Comparison of ENCODE assay signal across 9 cellular contexts in the genomic region with DNA sequence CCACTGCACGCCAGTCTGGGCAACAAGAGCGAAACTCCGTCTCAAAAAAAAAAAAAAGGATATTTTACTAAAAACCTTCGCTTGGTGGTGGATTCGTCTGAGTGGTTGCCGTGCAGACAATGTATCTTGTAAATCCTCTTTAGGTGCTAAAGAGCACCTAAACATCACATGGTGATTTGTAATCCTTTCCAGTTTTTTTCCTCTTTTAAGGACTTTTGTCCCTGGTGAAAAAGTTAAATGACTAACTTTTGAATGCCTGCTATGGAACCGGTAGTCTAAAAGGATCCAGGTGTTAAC. TPM values are rescaled to one million over a fixed set of nuclear protein-coding genes. Genes with fewer than 3 reads are reported as not detected.
DNase-seq lines count a peak whose midpoint lies in the region; ATAC-seq and TF ChIP-seq lines count a peak whose summit lies in the region.
"Had no signal": no experiment of that assay in that cellular context is flagged by ENCODE, and none has a peak within 500 bp of the region (broad histone marks: within the 10 kb centered on the region; RNA-seq: fewer than 3 reads in every experiment).

No MANE protein-coding gene starts in this region.

- intact Hi-C loops in left ventricle myocardium inferior (cut with micrococcal nuclease), result no loop called here
- intact Hi-C loops in Right ventricle myocardium superior (cut with DNase I), result no loop called here
- intact Hi-C loops in lower lobe of right lung (cut with DNase I), result no loop called here
- intact Hi-C loops in upper lobe of right lung (cut with DNase I), result no loop called here

- H3K27me3 ChIP-seq in left ventricle myocardium inferior (ENCODE audit: low read depth), result no peaks in the 10 kb centered on the region
- H3K27me3 ChIP-seq in lower lobe of right lung (ENCODE audit: low read depth), result no peaks in the 10 kb centered on the region
- H3K27me3 ChIP-seq in upper lobe of right lung, result no peaks in the 10 kb centered on the region

- H3K9me3 Mint-ChIP-seq in activated naive CD8-positive, alpha-beta T cell treated with anti-CD3 and anti-CD28 coated beads, Interleukin-2, amount 10 ng/mL, durations not matched to agents 7 days and 5 days, result no peaks in the 10 kb centered on the region

- no peaks in the 10 kb centered on the region for H3K27me3 Mint-ChIP-seq in activated naive CD8-positive, alpha-beta T cell treated with anti-CD3 and anti-CD28 coated beads, Interleukin-2, amount 10 ng/mL, durations not matched to agents 7 days and 5 days

- H3K4me1 ChIP-seq in left ventricle myocardium inferior, result peaks cover 35% of the 10 kb centered on the region
- H3K4me1 ChIP-seq in lower lobe of right lung, result peaks cover 34% of the 10 kb centered on the region
- H3K4me1 ChIP-seq in upper lobe of right lung, result peaks cover 15% of the 10 kb centered on the region

- peak overlapping the region; percentile 97 for H3K27ac Mint-ChIP-seq in activated naive CD8-positive, alpha-beta T cell treated with anti-CD3 and anti-CD28 coated beads, Interleukin-2, amount 10 ng/mL, durations not matched to agents 7 days and 5 days

- no peak for ATAC-seq in Right ventricle myocardium superior (ENCODE audit: poor library complexity)
- ATAC-seq in activated naive CD8-positive, alpha-beta T cell treated with anti-CD3 and anti-CD28 coated beads, Interleukin-2, amount 10 ng/mL, durations not matched to agents 7 days and 5 days (ENCODE audit: low read depth), result no peak
- ATAC-seq in lower lobe of right lung, result no peak
- no peak for ATAC-seq in upper lobe of right lung
- no peak for ATAC-seq in HG02610 (IDR thresholded peaks at IDR 0.05; ENCODE audit: unreplicated experiment)
- no peak for ATAC-seq in HG03571 (IDR thresholded peaks at IDR 0.05; ENCODE audit: unreplicated experiment)
- no peak for ATAC-seq in HG03175 (IDR thresholded peaks at IDR 0.05; ENCODE audit: unreplicated experiment)

- no peak for DNase-seq in left ventricle myocardium inferior
- no peak for DNase-seq in Right ventricle myocardium superior
- DNase-seq in activated naive CD8-positive, alpha-beta T cell treated with anti-CD3 and anti-CD28 coated beads, Interleukin-2, amount 10 ng/mL, durations not matched to agents 7 days and 5 days, result no peak
- no peak for DNase-seq in lower lobe of right lung
- DNase-seq in upper lobe of right lung, result no peak

- POLR2A ChIA-PET in activated naive CD8-positive, alpha-beta T cell treated with anti-CD3 and anti-CD28 coated beads, Interleukin-2, amount 10 ng/mL, durations not matched to agents 7 days and 5 days (lab: Charles Lee), result interaction anchor here (1.2 to 3.8 kb wide), 2 partner anchors 13 to 45 kb away, joined by 5 to 28 read pairs; no protein-coding TSS in a partner anchor

- TF ChIP-seq CTCF in left ventricle myocardium inferior (IDR thresholded peaks at IDR 0.05; ENCODE audit: borderline replicate concordance) (no peak), lower lobe of right lung (IDR thresholded peaks at IDR 0.05) (no peak), upper lobe of right lung (IDR thresholded peaks at IDR 0.05) (no peak)

- H3K27ac ChIP-seq in left ventricle myocardium inferior (replicated peaks) (peak overlapping the region; percentile 95), lower lobe of right lung (peak overlapping the region; percentile 93), upper lobe of right lung (peak overlapping the region; percentile 91)

- peaks cover 27% of the 10 kb centered on the region for H3K4me1 Mint-ChIP-seq in activated naive CD8-positive, alpha-beta T cell treated with anti-CD3 and anti-CD28 coated beads, Interleukin-2, amount 10 ng/mL, durations not matched to agents 7 days and 5 days

- peaks cover 17% of the 10 kb centered on the region for H3K36me3 Mint-ChIP-seq in activated naive CD8-positive, alpha-beta T cell treated with anti-CD3 and anti-CD28 coated beads, Interleukin-2, amount 10 ng/mL, durations not matched to agents 7 days and 5 days

- H3K4me3 Mint-ChIP-seq in activated naive CD8-positive, alpha-beta T cell treated with anti-CD3 and anti-CD28 coated beads, Interleukin-2, amount 10 ng/mL, durations not matched to agents 7 days and 5 days, result peak overlapping the region; percentile 96

- H3K36me3 ChIP-seq in left ventricle myocardium inferior, result peaks cover 6% of the 10 kb centered on the region
- peaks cover 4% of the 10 kb centered on the region for H3K36me3 ChIP-seq in lower lobe of right lung
- peaks cover 5% of the 10 kb centered on the region for H3K36me3 ChIP-seq in upper lobe of right lung

- peak overlapping the region; percentile 93 for H3K4me3 ChIP-seq in left ventricle myocardium inferior
- H3K4me3 ChIP-seq in lower lobe of right lung, result peak overlapping the region; percentile 90
- peak overlapping the region; percentile 87 for H3K4me3 ChIP-seq in upper lobe of right lung

- H3K9me3 ChIP-seq in left ventricle myocardium inferior (replicated peaks) (no peaks in the 10 kb centered on the region), lower lobe of right lung (no peaks in the 10 kb centered on the region), upper lobe of right lung (no peaks in the 10 kb centered on the region)

RNA-seq across cellular contexts. Expression of a gene that starts 0.8 kb away (rescaled TPM):
- total RNA-seq in left ventricle myocardium inferior, result 26.5 TPM
- 26.2 TPM for total RNA-seq in Right ventricle myocardium superior
- 10 to 100 TPM; 49.3 to 51.3 TPM for total RNA-seq in activated naive CD8-positive, alpha-beta T cell treated with anti-CD3 and anti-CD28 coated beads, Interleukin-2, amount 10 ng/mL, durations not matched to agents 7 days and 5 days
- 52.7 TPM for total RNA-seq in lower lobe of right lung
- 53.8 TPM for total RNA-seq in upper lobe of right lung

RNA-seq across cellular contexts. Expression of a gene that starts 9.8 kb away (rescaled TPM):
- not detected for total RNA-seq in left ventricle myocardium inferior
- not detected for total RNA-seq in Right ventricle myocardium superior
- not detected for total RNA-seq in activated naive CD8-positive, alpha-beta T cell treated with anti-CD3 and anti-CD28 coated beads, Interleukin-2, amount 10 ng/mL, durations not matched to agents 7 days and 5 days
- total RNA-seq in lower lobe of right lung, result not detected
- total RNA-seq in upper lobe of right lung, result not detected
- total RNA-seq: dermis microvascular lymphatic vessel endothelial cell had no signal

RNA-seq across cellular contexts. Expression of a gene that starts 49.0 kb away (rescaled TPM):
- 17.2 TPM for total RNA-seq in left ventricle myocardium inferior
- total RNA-seq in Right ventricle myocardium superior, result 15.7 TPM
- total RNA-seq in activated naive CD8-positive, alpha-beta T cell treated with anti-CD3 and anti-CD28 coated beads, Interleukin-2, amount 10 ng/mL, durations not matched to agents 7 days and 5 days, result 10 to 100 TPM; 64.0 to 64.6 TPM
- 47.5 TPM for total RNA-seq in lower lobe of right lung
- total RNA-seq in upper lobe of right lung, result 45.8 TPM
